In genomic region chr7:155979994-155980393, GRCh38 we compare ENCODE assay signal across 21 cellular contexts.
DNase-seq lines count a peak whose midpoint lies in the region; FAIRE-seq and TF ChIP-seq lines count a peak whose summit lies in the region.
"Had no signal": no experiment of that assay in that cellular context is flagged by ENCODE, and none has a peak within 500 bp of the region (broad histone marks: within the 10 kb centered on the region; RNA-seq: fewer than 3 reads in every experiment).

No MANE protein-coding gene starts in this region.

- H3K27ac ChIP-seq in stomach (no peak overlapping the region), mesenchymal stem cell (ENCODE audit: low read length, poor library complexity, severe bottlenecking) (no peak overlapping the region)

- H3K4me1 Mint-ChIP-seq in activated T-cell treated with anti-CD3 and anti-CD28 coated beads, Interleukin-2, amount 50 U/mL, for 24 hours (ENCODE audit: low read depth): peaks cover 6% of the 10 kb centered on the region
- H3K4me1 Mint-ChIP-seq in activated CD4-positive, alpha-beta memory T cell treated with anti-CD3 and anti-CD28 coated beads for 36 hours (ENCODE audit: low read depth): peaks cover 2% of the 10 kb centered on the region

- intact Hi-C loops in activated CD4-positive, alpha-beta memory T cell treated with anti-CD3 and anti-CD28 coated beads for 36 hours (cut with micrococcal nuclease): no loop called here
- intact Hi-C loops in stomach (cut with DNase I; ENCODE audit: low total_unique reads): no loop called here

- no peaks in the 10 kb centered on the region for H3K9me3 Mint-ChIP-seq in activated T-cell treated with anti-CD3 and anti-CD28 coated beads, Interleukin-2, amount 50 U/mL, for 24 hours
- no peaks in the 10 kb centered on the region for H3K9me3 Mint-ChIP-seq in activated CD4-positive, alpha-beta memory T cell treated with anti-CD3 and anti-CD28 coated beads for 36 hours
- H3K9me3 Mint-ChIP-seq: CD4-positive, alpha-beta T cell had no signal

- H3K14ac ChIP-seq in mesenchymal stem cell (ENCODE audit: low read length in 2 of 2): no peak overlapping the region

- WGBS in stomach, 5 donors: 67 to 81% (median 77%) methylated on average over 10 to 12 of the region's 12 CpGs
- WGBS in mesenchymal stem cell: 63% methylated on average over 6 of the region's 12 CpGs

- no peak for TF ChIP-seq EP300 in stomach (IDR thresholded peaks at IDR 0.05)

- H3K27me3 Mint-ChIP-seq in activated T-cell treated with anti-CD3 and anti-CD28 coated beads, Interleukin-2, amount 50 U/mL, for 24 hours: peaks cover 11% of the 10 kb centered on the region
- peaks cover 8% of the 10 kb centered on the region for H3K27me3 Mint-ChIP-seq in activated CD4-positive, alpha-beta memory T cell treated with anti-CD3 and anti-CD28 coated beads for 36 hours
- H3K27me3 Mint-ChIP-seq: CD4-positive, alpha-beta T cell had no signal

- no peaks in the 10 kb centered on the region for H3K36me3 ChIP-seq in stomach
- H3K36me3 ChIP-seq in mesenchymal stem cell (ENCODE audit: control insufficient read depth in 1 of 2, insufficient read depth in 2 of 2, low read depth in 1 of 2, low read length in 2 of 2): no peaks in the 10 kb centered on the region
- H3K36me3 ChIP-seq: BE2C had no signal

- H4K91ac ChIP-seq in mesenchymal stem cell (ENCODE audit: low read length): no peak overlapping the region

- no peak overlapping the region for H3K4ac ChIP-seq in mesenchymal stem cell (ENCODE audit: low read depth in 1 of 2, low read length in 2 of 2)

- no peak overlapping the region for H3K4me3 Mint-ChIP-seq in activated T-cell treated with anti-CD3 and anti-CD28 coated beads, Interleukin-2, amount 50 U/mL, for 24 hours
- no peak overlapping the region for H3K4me3 Mint-ChIP-seq in activated CD4-positive, alpha-beta memory T cell treated with anti-CD3 and anti-CD28 coated beads for 36 hours
- H3K4me3 Mint-ChIP-seq: CD4-positive, alpha-beta T cell had no signal

- no peak overlapping the region for H3K4me2 ChIP-seq in mesenchymal stem cell (ENCODE audit: low read length, poor library complexity, severe bottlenecking)

- POLR2A ChIA-PET in activated CD4-positive, alpha-beta memory T cell treated with anti-CD3 and anti-CD28 coated beads for 36 hours (lab: Charles Lee): no interaction called here

- H2BK12ac ChIP-seq in mesenchymal stem cell (ENCODE audit: low read length in 2 of 2): no peak overlapping the region

- H3K9me3 ChIP-seq in stomach: no peaks in the 10 kb centered on the region
- no peaks in the 10 kb centered on the region for H3K9me3 ChIP-seq in mesenchymal stem cell (ENCODE audit: control insufficient read depth, low read length)
- H3K9me3 ChIP-seq: BE2C, Caco-2 had no signal

- CTCF ChIA-PET in activated CD4-positive, alpha-beta memory T cell treated with anti-CD3 and anti-CD28 coated beads for 36 hours (lab: Charles Lee): no interaction called here

- H3K9ac ChIP-seq in mesenchymal stem cell (ENCODE audit: low read length): no peak overlapping the region

- TF ChIP-seq POLR2A in stomach (IDR thresholded peaks at IDR 0.05) (no peak), GM12891 (IDR thresholded peaks at IDR 0.05; ENCODE audit: low read depth, low read length) (no peak)

- H3K36me3 Mint-ChIP-seq in activated T-cell treated with anti-CD3 and anti-CD28 coated beads, Interleukin-2, amount 50 U/mL, for 24 hours (ENCODE audit: low read depth): no peaks in the 10 kb centered on the region
- H3K36me3 Mint-ChIP-seq in activated CD4-positive, alpha-beta memory T cell treated with anti-CD3 and anti-CD28 coated beads for 36 hours: no peaks in the 10 kb centered on the region

- no peak overlapping the region for H2BK5ac ChIP-seq in mesenchymal stem cell (ENCODE audit: low read depth, low read length, poor library complexity, severe bottlenecking)

- no peak overlapping the region for H2AK5ac ChIP-seq in mesenchymal stem cell (ENCODE audit: low read length, severe bottlenecking)

- no peak overlapping the region for H2BK15ac ChIP-seq in mesenchymal stem cell (ENCODE audit: low read depth, poor library complexity, severe bottlenecking)

- H3K4me1 ChIP-seq in stomach (no peaks in the 10 kb centered on the region), mesenchymal stem cell (ENCODE audit: control insufficient read depth, insufficient read depth, low read depth, low read length) (no peaks in the 10 kb centered on the region)
- H3K4me1 ChIP-seq: BE2C, Caco-2 had no signal

- no peak overlapping the region for H3K4me3 ChIP-seq in stomach
- H3K4me3 ChIP-seq in mesenchymal stem cell (ENCODE audit: insufficient read depth in 1 of 2, low read depth in 1 of 2, low read length in 2 of 2): no peak overlapping the region
- H3K4me3 ChIP-seq: K562 had no signal

- no peak for TF ChIP-seq CTCF in stomach (IDR thresholded peaks at IDR 0.05)

- no peaks in the 10 kb centered on the region for H3K79me1 ChIP-seq in mesenchymal stem cell (replicated peaks; ENCODE audit: low read length, poor library complexity, severe bottlenecking)

- peak; percentile 11 for DNase-seq in activated T-cell treated with anti-CD3 and anti-CD28 coated beads, Interleukin-2, amount 50 U/mL, for 24 hours
- DNase-seq in activated T-cell treated with anti-CD3 and anti-CD28 coated beads, Interleukin-2, amount 50 U/mL, for 1 hour: no peak
- peak; percentile 4 for DNase-seq in activated CD4-positive, alpha-beta memory T cell treated with anti-CD3 and anti-CD28 coated beads for 36 hours
- DNase-seq in mesenteric fat pad (ENCODE audit: low spot score) (peak; percentile 59), stomach (peak; percentile 22), mesenchymal stem cell (no peak), GM12891 (ENCODE audit: insufficient read length, low spot score) (no peak), NCI-H69 (lab: John Stamatoyannopoulos, UW) (no peak)
- DNase-seq: BE2C, H7, NCI-H1105, NCI-H1694, NCI-H2081 treated with DMSO at 0.1 percent for 48 hours, NCI-H510A, NCI-H774, OCI-M1, SHP77 treated with DMSO at 0.1 percent for 48 hours had no signal

- H3K27ac Mint-ChIP-seq in activated T-cell treated with anti-CD3 and anti-CD28 coated beads, Interleukin-2, amount 50 U/mL, for 24 hours: no peak overlapping the region
- H3K27ac Mint-ChIP-seq in activated CD4-positive, alpha-beta memory T cell treated with anti-CD3 and anti-CD28 coated beads for 36 hours: no peak overlapping the region
- H3K27ac Mint-ChIP-seq: CD4-positive, alpha-beta T cell had no signal

- H2AFZ ChIP-seq in mesenchymal stem cell (ENCODE audit: low read depth, low read length): no peak overlapping the region

- H3K23ac ChIP-seq in mesenchymal stem cell (ENCODE audit: low read length in 2 of 2): no peak overlapping the region

- no peak overlapping the region for H3K18ac ChIP-seq in mesenchymal stem cell (ENCODE audit: low read depth in 1 of 2, low read length in 2 of 2)

- FAIRE-seq in GM12891 (lab: Jason Lieb, UNC): no peak
- FAIRE-seq: G401.6, K562 had no signal

- no peak overlapping the region for H2BK120ac ChIP-seq in mesenchymal stem cell (ENCODE audit: low read depth, low read length)

- no peak overlapping the region for H4K8ac ChIP-seq in mesenchymal stem cell (ENCODE audit: low read length)

- H3K27me3 ChIP-seq in stomach (peaks cover 0 to 5% (median 0%) of the 10 kb centered on the region in 3 donors), mesenchymal stem cell (ENCODE audit: control insufficient read depth in 1 of 2, insufficient read depth in 1 of 2, low read length in 2 of 2) (peaks cover 0 to 3% of the 10 kb centered on the region in 2 experiments)

TF ChIP-seq in GM12891, 5 proteins besides CTCF, POLR2A, EP300 and RAD21:
- TF ChIP-seq TAF1 (IDR thresholded peaks at IDR 0.05; ENCODE audit: low read depth, low read length): no peak
- no peak for TF ChIP-seq PAX5 (IDR thresholded peaks at IDR 0.05; ENCODE audit: insufficient read depth, low read length, severe bottlenecking)
- no peak for TF ChIP-seq POU2F2 (IDR thresholded peaks at IDR 0.05; ENCODE audit: low read depth, low read length)
- no peak for TF ChIP-seq SPI1 (IDR thresholded peaks at IDR 0.05; ENCODE audit: low read depth, low read length)
- no peak for TF ChIP-seq POLR2AphosphoS5 (IDR thresholded peaks at IDR 0.05; ENCODE audit: low read depth, low read length)
TF ChIP-seq in GM12891: peak in this region for 0.

Comparison
In these comparisons a context has a peak if more than half of its experiments do, and no peak if none do; other contexts are left out.
1. DNase-seq: peak in activated T-cell treated with anti-CD3 and anti-CD28 coated beads, Interleukin-2, amount 50 U/mL, for 24 hours (single experiment), activated CD4-positive, alpha-beta memory T cell treated with anti-CD3 and anti-CD28 coated beads for 36 hours (single experiment), mesenteric fat pad (single experiment) and stomach (single experiment); none in activated T-cell treated with anti-CD3 and anti-CD28 coated beads, Interleukin-2, amount 50 U/mL, for 1 hour (single experiment), mesenchymal stem cell (single experiment), GM12891 (single experiment) and NCI-H69 (single experiment).